ENCODE assay signal across 29 cellular contexts in the genomic region with DNA sequence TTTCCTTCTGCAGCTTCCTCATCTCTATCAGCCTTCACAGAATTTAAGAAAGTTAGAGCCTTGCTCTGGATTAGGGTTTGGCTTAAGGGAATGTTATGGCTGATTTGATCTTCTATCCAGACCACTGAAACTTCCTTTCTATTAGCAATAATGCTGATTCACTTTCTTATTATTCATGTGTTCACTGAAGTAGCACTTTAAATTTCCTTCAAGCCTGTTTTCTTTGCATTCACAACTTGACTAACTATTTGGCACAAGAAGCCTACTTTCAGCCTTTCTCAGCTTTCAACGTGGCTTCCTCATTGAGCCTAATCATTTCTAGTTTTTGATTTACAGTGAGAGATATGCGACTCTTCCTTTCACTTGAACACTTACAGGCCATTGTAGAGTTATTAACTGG.
"Had no signal": no experiment of that assay in that cellular context is flagged by ENCODE, and none has a peak within 500 bp of the region (broad histone marks: within the 10 kb centered on the region; RNA-seq: fewer than 3 reads in every experiment).

No MANE protein-coding gene starts in this region.

- H3K9me3 ChIP-seq: adrenal gland, gastroesophageal sphincter had no signal

- DNase-seq: activated CD4-positive, alpha-beta memory T cell treated with anti-CD3 and anti-CD28 coated beads for 36 hours; activated CD4-positive, alpha-beta T cell treated with anti-CD3 and anti-CD28 coated beads for 36 hours; activated CD4-positive, alpha-beta T cell treated with anti-CD3 and anti-CD28 coated beads, Interleukin-2, amount 10 ng/mL, durations not matched to agents 24 days and 14 days; activated CD4-positive, CD25-positive, alpha-beta regulatory T cell; activated CD4-positive, CD25-positive, alpha-beta regulatory T cell treated with anti-CD3 and anti-CD28 coated beads, Interleukin-2, amount 50 U/mL, for 72 hours; activated CD8-positive, alpha-beta memory T cell treated with anti-CD3 and anti-CD28 coated beads, Interleukin-2, amount 10 ng/mL, durations not matched to agents 7 days and 5 days; activated CD8-positive, alpha-beta memory T cell treated with anti-CD3 and anti-CD28 coated beads, Interleukin-2, amount 50 U/mL, for 4 hours; activated CD8-positive, alpha-beta T cell treated with anti-CD3 and anti-CD28 coated beads, Interleukin-2, amount 10 ng/mL, durations not matched to agents 7 days and 5 days; activated effector memory CD4-positive, alpha-beta T cell treated with anti-CD3 and anti-CD28 coated beads, Interleukin-2, amount 50 U/mL, for 16 hours; activated naive CD4-positive, alpha-beta T cell treated with anti-CD3 and anti-CD28 coated beads for 36 hours; activated naive CD8-positive, alpha-beta T cell treated with anti-CD3 and anti-CD28 coated beads for 36 hours; activated naive CD8-positive, alpha-beta T cell treated with anti-CD3 and anti-CD28 coated beads, Interleukin-2, amount 50 U/mL, for 24 hours; activated T-cell treated with anti-CD3 and anti-CD28 coated beads, Interleukin-2, amount 50 U/mL, for 1 hour; activated T-cell treated with anti-CD3 and anti-CD28 coated beads, Interleukin-2, amount 50 U/mL, for 48 hours; adrenal gland; amygdala; aorta; brain microvascular endothelial cell; dorsolateral prefrontal cortex; effector memory CD4-positive, alpha-beta T cell; endodermal cell; erythroblast; foreskin melanocyte; T-helper 1 cell; T-helper 17 cell; T1000 had no signal

- H3K27me3 ChIP-seq: adrenal gland, brain microvascular endothelial cell, esophagus muscularis mucosa, gastroesophageal sphincter had no signal

- ATAC-seq: activated CD4-positive, alpha-beta T cell treated with anti-CD3 and anti-CD28 coated beads for 36 hours; activated CD8-positive, alpha-beta memory T cell treated with anti-CD3 and anti-CD28 coated beads, Interleukin-2, amount 10 ng/mL, durations not matched to agents 7 days and 5 days; activated CD8-positive, alpha-beta T cell treated with anti-CD3 and anti-CD28 coated beads, Interleukin-2, amount 10 ng/mL, durations not matched to agents 7 days and 5 days; activated naive CD8-positive, alpha-beta T cell treated with anti-CD3 and anti-CD28 coated beads, Interleukin-2, amount 50 U/mL, for 24 hours; gastroesophageal sphincter; T-helper 17 cell had no signal

- H3K4me3 ChIP-seq: adrenal gland, coronary artery, dorsolateral prefrontal cortex, esophagus muscularis mucosa, gastroesophageal sphincter had no signal

- H3K36me3 ChIP-seq: adrenal gland, brain microvascular endothelial cell, esophagus muscularis mucosa, gastroesophageal sphincter had no signal

- H3K27ac ChIP-seq: adrenal gland, brain microvascular endothelial cell, coronary artery, dorsolateral prefrontal cortex, esophagus muscularis mucosa, gastroesophageal sphincter had no signal
